In genomic region chr20:2871555-2872303, GRCh38 we compare ENCODE assay signal across 8 cellular contexts. TPM values are rescaled to one million over a fixed set of nuclear protein-coding genes. Genes with fewer than 3 reads are reported as not detected.
DNase-seq lines count a peak whose midpoint lies in the region; ATAC-seq and TF ChIP-seq lines count a peak whose summit lies in the region.

No MANE protein-coding gene starts in this region.

- peak overlapping the region in 14 of 21 experiments; percentile 2 to 96 (median 85) for H3K27ac ChIP-seq in skin epidermis

- ATAC-seq in HG03175 (IDR thresholded peaks at IDR 0.05; ENCODE audit: unreplicated experiment): no peak
- no peak for ATAC-seq in GM19023 (IDR thresholded peaks at IDR 0.05; ENCODE audit: unreplicated experiment)
- ATAC-seq in HG03159 (IDR thresholded peaks at IDR 0.05; ENCODE audit: unreplicated experiment): no peak
- ATAC-seq in HG03135 (IDR thresholded peaks at IDR 0.05; ENCODE audit: unreplicated experiment): no peak

- H3K4me3 Mint-ChIP-seq in activated CD4-positive, alpha-beta memory T cell treated with anti-CD3 and anti-CD28 coated beads, Interleukin-2, amount 10 ng/mL, durations not matched to agents 7 days and 5 days: peak overlapping the region; percentile 87
- H3K4me3 Mint-ChIP-seq in glutamatergic neuron (ENCODE audit: unreplicated experiment): peak overlapping the region; percentile 92

- TF ChIP-seq CTCF in glutamatergic neuron (IDR thresholded peaks at IDR 0.05; ENCODE audit: partially characterized antibody, unreplicated experiment): no peak

- H3K27ac Mint-ChIP-seq in activated CD4-positive, alpha-beta memory T cell treated with anti-CD3 and anti-CD28 coated beads, Interleukin-2, amount 10 ng/mL, durations not matched to agents 7 days and 5 days: peak overlapping the region; percentile 19
- H3K27ac Mint-ChIP-seq in glutamatergic neuron (ENCODE audit: unreplicated experiment): no peak overlapping the region

- POLR2A ChIA-PET in activated CD4-positive, alpha-beta memory T cell treated with anti-CD3 and anti-CD28 coated beads, Interleukin-2, amount 10 ng/mL, durations not matched to agents 7 days and 5 days (lab: Charles Lee): interaction anchor here (1.3 to 1.8 kb wide), 4 partner anchors 31 to 220 kb away, joined by 3 to 23 read pairs (median 6); partner anchors contain the start of genes NOP56, PCED1A and VPS16

- no peaks in the 10 kb centered on the region for H3K9me3 Mint-ChIP-seq in activated CD4-positive, alpha-beta memory T cell treated with anti-CD3 and anti-CD28 coated beads, Interleukin-2, amount 10 ng/mL, durations not matched to agents 7 days and 5 days
- H3K9me3 Mint-ChIP-seq in glutamatergic neuron (ENCODE audit: unreplicated experiment): no peaks in the 10 kb centered on the region

- H3K36me3 ChIP-seq in H7 (replicated peaks; ENCODE audit: control insufficient read depth, insufficient read depth, low read length): no peaks in the 10 kb centered on the region

- H3K4me1 Mint-ChIP-seq in activated CD4-positive, alpha-beta memory T cell treated with anti-CD3 and anti-CD28 coated beads, Interleukin-2, amount 10 ng/mL, durations not matched to agents 7 days and 5 days: peaks cover 49% of the 10 kb centered on the region
- peaks cover 13% of the 10 kb centered on the region for H3K4me1 Mint-ChIP-seq in glutamatergic neuron (ENCODE audit: low read depth, unreplicated experiment)

- H3K4me3 ChIP-seq in H7 (ENCODE audit: insufficient read depth, low read depth, low read length) (peak overlapping the region; percentile 69), skin epidermis (peak overlapping the region; percentile 74 to 98 (median 85))

- peaks cover 15% of the 10 kb centered on the region for H3K36me3 Mint-ChIP-seq in activated CD4-positive, alpha-beta memory T cell treated with anti-CD3 and anti-CD28 coated beads, Interleukin-2, amount 10 ng/mL, durations not matched to agents 7 days and 5 days (ENCODE audit: low read depth)
- no peaks in the 10 kb centered on the region for H3K36me3 Mint-ChIP-seq in glutamatergic neuron (ENCODE audit: unreplicated experiment)

- H3K27me3 ChIP-seq in H7 (ENCODE audit: control insufficient read depth, insufficient read depth, low read length): peaks cover 20% of the 10 kb centered on the region

- DNase-seq in H7: no peak
- no peak for DNase-seq in activated CD4-positive, alpha-beta memory T cell treated with anti-CD3 and anti-CD28 coated beads, Interleukin-2, amount 10 ng/mL, durations not matched to agents 7 days and 5 days
- no peak for DNase-seq in glutamatergic neuron

- CTCF ChIA-PET in activated CD4-positive, alpha-beta memory T cell treated with anti-CD3 and anti-CD28 coated beads, Interleukin-2, amount 10 ng/mL, durations not matched to agents 7 days and 5 days (lab: Charles Lee): interaction anchor here (1.5 kb wide), 1 partner anchor 113 kb away, joined by 6 read pairs; no protein-coding TSS in a partner anchor

- no peaks in the 10 kb centered on the region for H3K27me3 Mint-ChIP-seq in activated CD4-positive, alpha-beta memory T cell treated with anti-CD3 and anti-CD28 coated beads, Interleukin-2, amount 10 ng/mL, durations not matched to agents 7 days and 5 days
- H3K27me3 Mint-ChIP-seq in glutamatergic neuron (ENCODE audit: unreplicated experiment): peaks cover 5% of the 10 kb centered on the region

RNA-seq across cellular contexts. Expression of gene PTPRA, which starts 1.6 kb away (rescaled TPM):
- 22.1 and 36.3 TPM in 2 replicates for total RNA-seq in H7 (2014; rRNA removed; shearing (Covaris generic))
- total RNA-seq in activated CD4-positive, alpha-beta memory T cell treated with anti-CD3 and anti-CD28 coated beads, Interleukin-2, amount 10 ng/mL, durations not matched to agents 7 days and 5 days: 10 to 100 TPM; 66.9 to 71.5 TPM
- 59.5 TPM for total RNA-seq in glutamatergic neuron (ENCODE audit: unreplicated experiment)

RNA-seq across cellular contexts. Expression of gene VPS16, which starts 31.2 kb away (rescaled TPM):
- 25.3 and 27.5 TPM in 2 replicates for total RNA-seq in H7 (2014; rRNA removed; shearing (Covaris generic))
- 10 to 100 TPM; 49.7 to 53.0 TPM for total RNA-seq in activated CD4-positive, alpha-beta memory T cell treated with anti-CD3 and anti-CD28 coated beads, Interleukin-2, amount 10 ng/mL, durations not matched to agents 7 days and 5 days
- 46.3 TPM for total RNA-seq in glutamatergic neuron (ENCODE audit: unreplicated experiment)

RNA-seq across cellular contexts. Expression of gene PCED1A, which starts 31.3 kb away (rescaled TPM):
- total RNA-seq in H7 (2014; rRNA removed; shearing (Covaris generic)): 21.8 and 23.6 TPM in 2 replicates
- 10 to 100 TPM; 25.0 to 25.7 TPM for total RNA-seq in activated CD4-positive, alpha-beta memory T cell treated with anti-CD3 and anti-CD28 coated beads, Interleukin-2, amount 10 ng/mL, durations not matched to agents 7 days and 5 days
- total RNA-seq in glutamatergic neuron (ENCODE audit: unreplicated experiment): 41.6 TPM

RNA-seq across cellular contexts. Expression of gene TMEM239, which starts 55.6 kb away (rescaled TPM):
- total RNA-seq in H7 (2014; rRNA removed; shearing (Covaris generic)): not detected in 2 replicates
- not detected for total RNA-seq in activated CD4-positive, alpha-beta memory T cell treated with anti-CD3 and anti-CD28 coated beads, Interleukin-2, amount 10 ng/mL, durations not matched to agents 7 days and 5 days
- total RNA-seq in glutamatergic neuron (ENCODE audit: unreplicated experiment): not detected

RNA-seq across cellular contexts. Expression of gene C20orf141, which starts 56.9 kb away (rescaled TPM):
- not detected in 2 replicates for total RNA-seq in H7 (2014; rRNA removed; shearing (Covaris generic))
- total RNA-seq in activated CD4-positive, alpha-beta memory T cell treated with anti-CD3 and anti-CD28 coated beads, Interleukin-2, amount 10 ng/mL, durations not matched to agents 7 days and 5 days: not detected
- total RNA-seq in glutamatergic neuron (ENCODE audit: unreplicated experiment): not detected
